ENCODE assay signal across 8 cellular contexts in genomic region chr3:172142074-172143059, GRCh38.
A peak's percentile ranks its signal among the peaks of the same experiment; 100 is the strongest.
DNase-seq lines count a peak whose midpoint lies in the region; ATAC-seq lines count a peak whose summit lies in the region.

No MANE protein-coding gene starts in this region.

- peak overlapping the region; percentile 70; the same call in 1 of the 2 replicates for H3K4me3 ChIP-seq in GM08714 (ENCODE audit: low read length)

- CTCF ChIA-PET in activated CD4-positive, alpha-beta T cell treated with anti-CD3 and anti-CD28 coated beads for 36 hours (lab: Charles Lee): interaction anchor here (0.7 to 1.1 kb wide), 2 partner anchors 22 to 979 kb away, joined by 3 to 6 read pairs; no protein-coding TSS in a partner anchor

- ATAC-seq in GM21576 (IDR thresholded peaks at IDR 0.05; ENCODE audit: unreplicated experiment): peak; percentile 81
- peak; percentile 56 for ATAC-seq in effector memory CD8-positive, alpha-beta T cell (replicated peaks)
- no peak for ATAC-seq in activated CD4-positive, alpha-beta T cell treated with anti-CD3 and anti-CD28 coated beads for 36 hours

- no peaks in the 10 kb centered on the region for H3K9me3 Mint-ChIP-seq in effector memory CD8-positive, alpha-beta T cell
- H3K9me3 Mint-ChIP-seq in activated CD4-positive, alpha-beta T cell treated with anti-CD3 and anti-CD28 coated beads for 36 hours (ENCODE audit: low read depth): no peaks in the 10 kb centered on the region

- peak; percentile 57 for DNase-seq in HT-29 (ENCODE audit: low spot score)
- DNase-seq in effector memory CD8-positive, alpha-beta T cell: no peak
- DNase-seq in pulmonary artery endothelial cell (ENCODE audit: low read depth, low spot score): peak; percentile 92
- no peak for DNase-seq in activated CD4-positive, alpha-beta T cell treated with anti-CD3 and anti-CD28 coated beads for 36 hours
- no peak for DNase-seq in DMS53 treated with DMSO at 0.1 percent for 48 hours (lab: John Stamatoyannopoulos, UW; ENCODE audit: unreplicated experiment)
- DNase-seq in activated T-cell treated with anti-CD3 and anti-CD28 coated beads, Interleukin-2, amount 50 U/mL, for 1 hour: no peak

- peaks cover 5% of the 10 kb centered on the region for H3K36me3 Mint-ChIP-seq in effector memory CD8-positive, alpha-beta T cell (ENCODE audit: insufficient read depth)
- no peaks in the 10 kb centered on the region for H3K36me3 Mint-ChIP-seq in activated CD4-positive, alpha-beta T cell treated with anti-CD3 and anti-CD28 coated beads for 36 hours (ENCODE audit: low read depth)

- peaks cover 37 to 48% of the 10 kb centered on the region in 2 donors for H3K4me1 Mint-ChIP-seq in effector memory CD8-positive, alpha-beta T cell (ENCODE audit: low read depth in 2 of 2)
- peaks cover 39% of the 10 kb centered on the region for H3K4me1 Mint-ChIP-seq in activated CD4-positive, alpha-beta T cell treated with anti-CD3 and anti-CD28 coated beads for 36 hours

- H3K4me3 Mint-ChIP-seq in effector memory CD8-positive, alpha-beta T cell: peak overlapping the region in 1 of 2 donors; percentile 42
- H3K4me3 Mint-ChIP-seq in activated CD4-positive, alpha-beta T cell treated with anti-CD3 and anti-CD28 coated beads for 36 hours: no peak overlapping the region

- POLR2A ChIA-PET in activated CD4-positive, alpha-beta T cell treated with anti-CD3 and anti-CD28 coated beads for 36 hours (lab: Charles Lee): no interaction called here

- H3K27me3 Mint-ChIP-seq in effector memory CD8-positive, alpha-beta T cell: no peaks in the 10 kb centered on the region
- no peaks in the 10 kb centered on the region for H3K27me3 Mint-ChIP-seq in activated CD4-positive, alpha-beta T cell treated with anti-CD3 and anti-CD28 coated beads for 36 hours

- H3K27ac Mint-ChIP-seq in effector memory CD8-positive, alpha-beta T cell: peak overlapping the region in 1 of 2 donors; percentile 15
- no peak overlapping the region for H3K27ac Mint-ChIP-seq in activated CD4-positive, alpha-beta T cell treated with anti-CD3 and anti-CD28 coated beads for 36 hours

- intact Hi-C loops in activated CD4-positive, alpha-beta T cell treated with anti-CD3 and anti-CD28 coated beads for 36 hours (cut with DNase I, micrococcal nuclease): no loop called here

Comparison
In these comparisons a context has a peak if more than half of its experiments do, and no peak if none do; other contexts are left out.
1. DNase-seq: peak in HT-29 (single experiment) and pulmonary artery endothelial cell (single experiment); none in effector memory CD8-positive, alpha-beta T cell (0 of 3), activated CD4-positive, alpha-beta T cell treated with anti-CD3 and anti-CD28 coated beads for 36 hours (single experiment), DMS53 treated with DMSO at 0.1 percent for 48 hours (single experiment) and activated T-cell treated with anti-CD3 and anti-CD28 coated beads, Interleukin-2, amount 50 U/mL, for 1 hour (single experiment).